In the genomic region with DNA sequence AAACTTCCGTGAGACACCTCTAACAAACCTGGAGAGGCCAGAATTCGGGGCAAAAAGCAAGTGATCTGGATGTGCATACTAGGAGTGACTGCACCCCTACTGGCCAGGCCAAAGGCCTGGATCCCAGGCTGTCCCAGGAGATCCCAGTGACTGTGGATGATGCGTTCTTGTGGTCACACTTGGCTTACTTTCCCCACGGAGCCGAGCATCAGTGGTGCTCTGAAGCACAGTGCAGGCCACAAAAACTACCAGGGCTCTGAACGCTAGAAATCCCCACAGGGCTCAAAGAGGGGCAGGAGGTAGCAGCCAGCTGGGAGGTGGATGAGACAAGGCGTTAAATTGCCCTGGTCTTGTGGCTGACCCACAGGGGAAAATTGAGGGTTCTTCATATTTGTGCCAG, we compare ENCODE assay signal across 17 cellular contexts. TPM values are rescaled to one million over a fixed set of nuclear protein-coding genes. Genes with fewer than 3 reads are reported as not detected.
DNase-seq lines count a peak whose midpoint lies in the region; ATAC-seq, FAIRE-seq and TF ChIP-seq lines count a peak whose summit lies in the region.
"Had no signal": no experiment of that assay in that cellular context is flagged by ENCODE, and none has a peak within 500 bp of the region (broad histone marks: within the 10 kb centered on the region; RNA-seq: fewer than 3 reads in every experiment).

No MANE protein-coding gene starts in this region.

- H3K9me3 ChIP-seq in RWPE2 (ENCODE audit: severe bottlenecking) (no peaks in the 10 kb centered on the region), stomach (no peaks in the 10 kb centered on the region)
- H3K9me3 ChIP-seq: thoracic aorta had no signal

- FAIRE-seq in urothelium cell line (lab: Jason Lieb, UNC) = no peak
- FAIRE-seq: GM12891, GM19239 had no signal

- H3K36me3 ChIP-seq in RWPE2 (ENCODE audit: low read depth) = peaks cover 29% of the 10 kb centered on the region
- peaks cover 0 to 9% (median 2%) of the 10 kb centered on the region in 4 donors for H3K36me3 ChIP-seq in stomach
- H3K36me3 ChIP-seq: thoracic aorta had no signal

- H3K27ac ChIP-seq in RWPE2 (ENCODE audit: poor library complexity, severe bottlenecking) = peak overlapping the region; percentile 82
- peak overlapping the region in 1 of 5 donors; percentile 65 for H3K27ac ChIP-seq in stomach
- H3K27ac ChIP-seq: thoracic aorta had no signal

- WGBS in stomach, 5 donors = 70 to 88% (median 74%) methylated on average over 7 of the region's 7 CpGs

- H3K27me3 ChIP-seq in RWPE2 (ENCODE audit: insufficient read depth, poor library complexity, severe bottlenecking) (no peaks in the 10 kb centered on the region), stomach (no peaks in the 10 kb centered on the region)

- ATAC-seq in RWPE2 (ENCODE audit: low read depth) = no peak
- ATAC-seq in HG03460 (IDR thresholded peaks at IDR 0.05; ENCODE audit: unreplicated experiment) = no peak

- intact Hi-C loops in stomach (cut with DNase I; ENCODE audit: low total_unique reads) = no loop called here

- TF ChIP-seq POLR2A in stomach (IDR thresholded peaks at IDR 0.05) = no peak

- H3K4me1 ChIP-seq in RWPE2 (ENCODE audit: insufficient read depth, poor library complexity, severe bottlenecking) = peaks cover 43% of the 10 kb centered on the region
- peaks cover 58 to 85% (median 72%) of the 10 kb centered on the region in 4 donors for H3K4me1 ChIP-seq in stomach

- no peak for TF ChIP-seq EP300 in stomach (IDR thresholded peaks at IDR 0.05)

- DNase-seq in ELR (ENCODE audit: low read depth) (peak; percentile 37), RWPE2 (ENCODE audit: low spot score) (no peak), fibroblast of peridontal ligament (ENCODE audit: extremely low read depth) (peak; percentile 31), renal cortical epithelial cell (ENCODE audit: low read depth) (peak; percentile 52), DMS 273 (lab: John Stamatoyannopoulos, UW; ENCODE audit: unreplicated experiment) (no peak), stomach (no peak), urothelium cell line (ENCODE audit: low spot score) (no peak)
- DNase-seq: activated T-cell treated with anti-CD3 and anti-CD28 coated beads for 4 hours, erythroblast, GOT3, NCI-H1092 treated with DMSO at 0.1 percent for 48 hours, NCI-H526 treated with DMSO at 0.1 percent for 48 hours, SIG-M5 had no signal

- H3K4me3 ChIP-seq in RWPE2 (ENCODE audit: severe bottlenecking) (no peak overlapping the region), stomach (no peak overlapping the region)
- H3K4me3 ChIP-seq: thoracic aorta had no signal

- TF ChIP-seq CTCF in RWPE2 (IDR thresholded peaks at IDR 0.05; ENCODE audit: poor library complexity, severe bottlenecking) = no peak
- no peak for TF ChIP-seq CTCF in stomach (IDR thresholded peaks at IDR 0.05)

RNA-seq across cellular contexts. Expression of gene TRIM26, which starts 7.1 kb away (rescaled TPM):
- 23.4 and 45.6 TPM in 2 replicates for total RNA-seq in renal cortical epithelial cell
- 10 to 100 TPM; 28.3 to 53.9 (median 38.8) TPM for total RNA-seq in stomach
- polyA plus RNA-seq in stomach = 10 to 100 TPM; 25.1 to 30.5 (median 30.2) TPM

RNA-seq across cellular contexts. Expression of gene TRIM15, which starts 42.8 kb away (rescaled TPM):
- total RNA-seq in renal cortical epithelial cell (0.17 TPM in 1 of 2 replicates, not detected in the other), stomach (10 to 100 TPM in 1 of 5 donors, not detected in 4; 24.6 TPM)
- polyA plus RNA-seq in stomach = under 1 TPM in 1 of 3 donors, not detected in 2; 0.13 TPM
- total RNA-seq: thoracic aorta had no signal

RNA-seq across cellular contexts. Expression of gene TRIM10, which starts 45.1 kb away (rescaled TPM):
- total RNA-seq in renal cortical epithelial cell = under 0.01 TPM in 1 of 2 replicates, not detected in the other
- total RNA-seq in stomach = 1 to 10 TPM in 1 of 5 donors, under 1 TPM in 2, not detected in 2; 0.37 to 2.3 (median 0.58) TPM
- polyA plus RNA-seq in stomach = not detected
- total RNA-seq: thoracic aorta had no signal

Comparison
In these comparisons a context has a peak if more than half of its experiments do, and no peak if none do; other contexts are left out.
1. DNase-seq: peak in ELR (single experiment), fibroblast of peridontal ligament (single experiment) and renal cortical epithelial cell (single experiment); none in RWPE2 (single experiment), DMS 273 (single experiment), stomach (single experiment) and urothelium cell line (single experiment).